Comparison of ENCODE assay signal across 8 cellular contexts in the genomic region with DNA sequence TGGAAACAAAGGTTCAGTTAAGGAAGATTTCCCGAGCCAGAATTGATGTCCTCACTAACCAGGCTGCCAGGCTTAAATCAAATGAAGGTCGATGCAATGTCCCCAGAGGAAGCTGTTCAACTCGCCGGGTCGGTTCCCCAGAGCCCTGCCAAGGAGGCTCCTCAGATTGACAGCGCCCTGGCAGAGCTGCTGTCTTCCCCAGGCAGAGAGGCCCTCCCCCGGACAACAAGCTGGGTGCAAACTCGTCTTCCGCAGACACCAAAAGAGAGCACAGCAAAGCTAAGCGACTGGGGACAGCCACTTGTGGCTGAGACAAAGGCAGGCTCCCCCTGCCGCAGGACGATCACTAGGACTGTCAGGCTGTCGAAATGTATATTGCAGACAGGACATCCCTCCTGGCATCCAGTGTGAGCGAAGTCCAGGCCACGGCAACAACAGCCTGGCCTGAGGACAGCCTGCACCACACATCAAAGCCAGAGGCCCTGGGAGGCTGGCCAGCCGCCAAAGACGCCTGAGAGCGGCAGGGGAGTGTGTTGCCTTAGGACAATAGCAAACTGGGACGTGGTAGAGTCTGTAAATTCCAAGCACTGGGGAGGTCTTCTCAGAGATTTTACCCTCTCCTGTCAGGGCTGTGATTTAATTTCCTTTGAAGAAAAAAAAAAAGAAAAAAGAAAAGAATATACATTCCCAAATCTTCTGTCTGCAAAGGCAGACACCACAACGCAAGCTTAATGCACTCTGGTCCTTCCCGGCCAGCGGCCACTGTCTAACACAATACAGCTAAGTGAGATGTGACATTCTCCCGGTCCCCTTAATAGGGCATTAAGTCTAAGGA.
DNase-seq lines count a peak whose midpoint lies in the region; ATAC-seq and TF ChIP-seq lines count a peak whose summit lies in the region.

No MANE protein-coding gene starts in this region.

- peaks cover 100% of the 10 kb centered on the region for H3K4me1 ChIP-seq in CD4-positive, CD25-positive, alpha-beta regulatory T cell (ENCODE audit: control insufficient read depth, insufficient read depth, low read length, poor library complexity, severe bottlenecking)
- peaks cover 51% of the 10 kb centered on the region for H3K4me1 ChIP-seq in HUES6 (ENCODE audit: control insufficient read depth, insufficient read depth, low read length)
- H3K4me1 ChIP-seq in iPS-20b (ENCODE audit: insufficient read depth, low read length) = peaks cover 42% of the 10 kb centered on the region

- peaks cover 0 to 2% (median 0%) of the 10 kb centered on the region in 7 donors for H3K9me3 Mint-ChIP-seq in CD4-positive, CD25-positive, alpha-beta regulatory T cell
- H3K9me3 Mint-ChIP-seq in MCF 10A (ENCODE audit: unreplicated experiment) = no peaks in the 10 kb centered on the region

- POLR2A ChIA-PET in MCF 10A (lab: Yijun Ruan, JAX) = interaction anchor here (0.6 to 12.1 kb wide), 11 partner anchors 9 to 1250 kb away, joined by 3 to 101 read pairs (median 3); a partner anchor contains a TSS

- peak overlapping the region; percentile 87 for H3K4me3 ChIP-seq in CD4-positive, CD25-positive, alpha-beta regulatory T cell (ENCODE audit: low read depth, low read length)
- peak overlapping the region; percentile 9; the same call in 1 of the 2 replicates for H3K4me3 ChIP-seq in HUES6 (ENCODE audit: low read depth, low read length)
- peak overlapping the region; percentile 38; the same call in 1 of the 2 replicates for H3K4me3 ChIP-seq in iPS-20b (ENCODE audit: low read length)

- H3K27ac ChIP-seq in CD4-positive, CD25-positive, alpha-beta regulatory T cell (ENCODE audit: insufficient read depth, low read length, poor library complexity, severe bottlenecking) = peak overlapping the region; percentile 97
- peak overlapping the region; percentile 8; the same call in 1 of the 2 replicates for H3K27ac ChIP-seq in HUES6 (ENCODE audit: low read depth, low read length)
- H3K27ac ChIP-seq in iPS-20b (ENCODE audit: low read length) = no peak overlapping the region

- intact Hi-C loops in MCF 10A (cut with micrococcal nuclease) = loop anchor here (2.0 kb wide), 2 partner anchors 39 to 99 kb away; a partner anchor contains a TSS

- ATAC-seq in CD4-positive, CD25-positive, alpha-beta regulatory T cell (ENCODE audit: low read depth in 2 of 2) = peak; percentile 40 to 43
- peak; percentile 85 for ATAC-seq in SK-N-SH treated with all-trans-retinoic acid at 6 μM for 48 hours
- ATAC-seq in HG03039 (IDR thresholded peaks at IDR 0.05; ENCODE audit: unreplicated experiment) = no peak
- no peak for ATAC-seq in GM18870 (IDR thresholded peaks at IDR 0.05; ENCODE audit: unreplicated experiment)

- H3K4me3 Mint-ChIP-seq in CD4-positive, CD25-positive, alpha-beta regulatory T cell = peak overlapping the region; percentile 83 to 98 (median 87)
- H3K4me3 Mint-ChIP-seq in MCF 10A (ENCODE audit: unreplicated experiment) = peak overlapping the region; percentile 69

- H3K36me3 Mint-ChIP-seq in CD4-positive, CD25-positive, alpha-beta regulatory T cell = peaks cover 4% of the 10 kb centered on the region
- peaks cover 13% of the 10 kb centered on the region for H3K36me3 Mint-ChIP-seq in MCF 10A (ENCODE audit: insufficient read depth, unreplicated experiment)

- H3K4me1 Mint-ChIP-seq in CD4-positive, CD25-positive, alpha-beta regulatory T cell = peaks cover 53 to 97% (median 84%) of the 10 kb centered on the region in 4 donors
- peaks cover 70% of the 10 kb centered on the region for H3K4me1 Mint-ChIP-seq in MCF 10A (ENCODE audit: insufficient read depth, unreplicated experiment)

- no peaks in the 10 kb centered on the region for H3K9me3 ChIP-seq in CD4-positive, CD25-positive, alpha-beta regulatory T cell (ENCODE audit: control insufficient read depth in 2 of 2, low read length in 2 of 2)
- no peaks in the 10 kb centered on the region for H3K9me3 ChIP-seq in HUES6 (ENCODE audit: control insufficient read depth, insufficient read depth, low read depth, low read length)
- H3K9me3 ChIP-seq in iPS-20b (ENCODE audit: insufficient read depth, low read depth, low read length) = no peaks in the 10 kb centered on the region

- TF ChIP-seq CTCF in MCF 10A (IDR thresholded peaks at IDR 0.05; ENCODE audit: unreplicated experiment) = no peak

- H3K9ac ChIP-seq in HUES6 (ENCODE audit: low read length) (peak overlapping the region; percentile 33), iPS-20b (ENCODE audit: low read depth, low read length) (peak overlapping the region; percentile 15; the same call in 1 of the 2 replicates)

- no peaks in the 10 kb centered on the region for H3K27me3 Mint-ChIP-seq in CD4-positive, CD25-positive, alpha-beta regulatory T cell
- no peaks in the 10 kb centered on the region for H3K27me3 Mint-ChIP-seq in MCF 10A (ENCODE audit: insufficient read depth, unreplicated experiment)

- DNase-seq in CD4-positive, CD25-positive, alpha-beta regulatory T cell = peak; percentile 35 to 89 (median 65)
- DNase-seq in MCF 10A (ENCODE audit: unreplicated experiment) (peak; percentile 92), retina (peak; percentile 88)

- no TSS peak for BruUV-seq in MCF 10A (replicated peaks; lab: Mats Ljungman, UMichigan)

- H3K27me3 ChIP-seq in CD4-positive, CD25-positive, alpha-beta regulatory T cell (ENCODE audit: control insufficient read depth, insufficient read depth, low read length) = no peaks in the 10 kb centered on the region
- no peaks in the 10 kb centered on the region for H3K27me3 ChIP-seq in HUES6 (ENCODE audit: control insufficient read depth, insufficient read depth, low read length)
- no peaks in the 10 kb centered on the region for H3K27me3 ChIP-seq in iPS-20b (ENCODE audit: insufficient read depth, low read length)

- H3K36me3 ChIP-seq in CD4-positive, CD25-positive, alpha-beta regulatory T cell (ENCODE audit: control insufficient read depth, insufficient read depth, low read length) = no peaks in the 10 kb centered on the region
- H3K36me3 ChIP-seq in HUES6 (ENCODE audit: control insufficient read depth, insufficient read depth, low read length) = no peaks in the 10 kb centered on the region
- no peaks in the 10 kb centered on the region for H3K36me3 ChIP-seq in iPS-20b (ENCODE audit: insufficient read depth, low read depth, low read length)

- CTCF ChIA-PET in MCF 10A (lab: Yijun Ruan, JAX) = interaction anchor here (0.6 to 0.7 kb wide), 3 partner anchors 285 to 1420 kb away, joined by 3 to 4 read pairs (median 3); no protein-coding TSS in a partner anchor

- peak overlapping the region; percentile 88 to 97 (median 96) for H3K27ac Mint-ChIP-seq in CD4-positive, CD25-positive, alpha-beta regulatory T cell
- peak overlapping the region; percentile 95 for H3K27ac Mint-ChIP-seq in MCF 10A (ENCODE audit: low read depth, unreplicated experiment)

TF ChIP-seq in SK-N-SH treated with all-trans-retinoic acid at 6 μM for 48 hours, 23 proteins besides CTCF, POLR2A, EP300 and RAD21 (continues in another document):
- TF ChIP-seq, protein P1, sequence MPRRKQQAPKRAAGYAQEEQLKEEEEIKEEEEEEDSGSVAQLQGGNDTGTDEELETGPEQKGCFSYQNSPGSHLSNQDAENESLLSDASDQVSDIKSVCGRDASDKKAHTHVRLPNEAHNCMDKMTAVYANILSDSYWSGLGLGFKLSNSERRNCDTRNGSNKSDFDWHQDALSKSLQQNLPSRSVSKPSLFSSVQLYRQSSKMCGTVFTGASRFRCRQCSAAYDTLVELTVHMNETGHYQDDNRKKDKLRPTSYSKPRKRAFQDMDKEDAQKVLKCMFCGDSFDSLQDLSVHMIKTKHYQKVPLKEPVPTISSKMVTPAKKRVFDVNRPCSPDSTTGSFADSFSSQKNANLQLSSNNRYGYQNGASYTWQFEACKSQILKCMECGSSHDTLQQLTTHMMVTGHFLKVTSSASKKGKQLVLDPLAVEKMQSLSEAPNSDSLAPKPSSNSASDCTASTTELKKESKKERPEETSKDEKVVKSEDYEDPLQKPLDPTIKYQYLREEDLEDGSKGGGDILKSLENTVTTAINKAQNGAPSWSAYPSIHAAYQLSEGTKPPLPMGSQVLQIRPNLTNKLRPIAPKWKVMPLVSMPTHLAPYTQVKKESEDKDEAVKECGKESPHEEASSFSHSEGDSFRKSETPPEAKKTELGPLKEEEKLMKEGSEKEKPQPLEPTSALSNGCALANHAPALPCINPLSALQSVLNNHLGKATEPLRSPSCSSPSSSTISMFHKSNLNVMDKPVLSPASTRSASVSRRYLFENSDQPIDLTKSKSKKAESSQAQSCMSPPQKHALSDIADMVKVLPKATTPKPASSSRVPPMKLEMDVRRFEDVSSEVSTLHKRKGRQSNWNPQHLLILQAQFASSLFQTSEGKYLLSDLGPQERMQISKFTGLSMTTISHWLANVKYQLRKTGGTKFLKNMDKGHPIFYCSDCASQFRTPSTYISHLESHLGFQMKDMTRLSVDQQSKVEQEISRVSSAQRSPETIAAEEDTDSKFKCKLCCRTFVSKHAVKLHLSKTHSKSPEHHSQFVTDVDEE (CRISPR knock-in tag; IDR thresholded peaks at IDR 0.05) = peak; percentile 84; the same call in 1 of the 2 replicates
- TF ChIP-seq TCF4 (CRISPR knock-in tag; IDR thresholded peaks at IDR 0.05; ENCODE audit: borderline replicate concordance) (peak; percentile 43; the same call in 1 of the 2 replicates), ZNF8 (CRISPR knock-in tag; IDR thresholded peaks at IDR 0.05) (no peak), ZNF565 (CRISPR knock-in tag; conservative IDR thresholded peaks at IDR 0.05; ENCODE audit: low read depth) (no peak)
- TF ChIP-seq, protein P2, sequence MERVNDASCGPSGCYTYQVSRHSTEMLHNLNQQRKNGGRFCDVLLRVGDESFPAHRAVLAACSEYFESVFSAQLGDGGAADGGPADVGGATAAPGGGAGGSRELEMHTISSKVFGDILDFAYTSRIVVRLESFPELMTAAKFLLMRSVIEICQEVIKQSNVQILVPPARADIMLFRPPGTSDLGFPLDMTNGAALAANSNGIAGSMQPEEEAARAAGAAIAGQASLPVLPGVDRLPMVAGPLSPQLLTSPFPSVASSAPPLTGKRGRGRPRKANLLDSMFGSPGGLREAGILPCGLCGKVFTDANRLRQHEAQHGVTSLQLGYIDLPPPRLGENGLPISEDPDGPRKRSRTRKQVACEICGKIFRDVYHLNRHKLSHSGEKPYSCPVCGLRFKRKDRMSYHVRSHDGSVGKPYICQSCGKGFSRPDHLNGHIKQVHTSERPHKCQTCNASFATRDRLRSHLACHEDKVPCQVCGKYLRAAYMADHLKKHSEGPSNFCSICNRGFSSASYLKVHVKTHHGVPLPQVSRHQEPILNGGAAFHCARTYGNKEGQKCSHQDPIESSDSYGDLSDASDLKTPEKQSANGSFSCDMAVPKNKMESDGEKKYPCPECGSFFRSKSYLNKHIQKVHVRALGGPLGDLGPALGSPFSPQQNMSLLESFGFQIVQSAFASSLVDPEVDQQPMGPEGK (CRISPR knock-in tag; IDR thresholded peaks at IDR 0.05; ENCODE audit: borderline replicate concordance) = no peak

Comparison
In these comparisons a context has a peak if more than half of its experiments do, and no peak if none do; other contexts are left out.
1. ATAC-seq: peak in CD4-positive, CD25-positive, alpha-beta regulatory T cell (2 of 2) and SK-N-SH treated with all-trans-retinoic acid at 6 μM for 48 hours (single experiment); none in HG03039 (single experiment) and GM18870 (single experiment).
2. H3K4me3 ChIP-seq: peak in every context shown above with its lines; median percentile 87 in CD4-positive, CD25-positive, alpha-beta regulatory T cell; 38 in iPS-20b; 9 in HUES6.
3. Peak in every context shown above with its lines, with median percentiles within 50 percentile points of each other: DNase-seq.